13 cellular contexts compared by ENCODE assay signal in genomic region chr3:48018841-48019240, GRCh38. TPM values are rescaled to one million over a fixed set of nuclear protein-coding genes. Genes with fewer than 3 reads are reported as not detected.
DNase-seq lines count a peak whose midpoint lies in the region; ATAC-seq, FAIRE-seq and TF ChIP-seq lines count a peak whose summit lies in the region.
"Had no signal": no experiment of that assay in that cellular context is flagged by ENCODE, and none has a peak within 500 bp of the region (broad histone marks: within the 10 kb centered on the region; RNA-seq: fewer than 3 reads in every experiment).

No MANE protein-coding gene starts in this region.

- in situ Hi-C loops in ACHN (cut with HindIII; ENCODE audit: low pct_ligation_motif_present, low pct_unique_long_range_greater_than_20kb, low sequenced_read_pairs), result no loop called here

- peak; percentile 19 for DNase-seq in ACHN
- DNase-seq in HTR-8/SVneo (ENCODE audit: insufficient read length, low spot score), result peak; percentile 34
- DNase-seq in cardiac fibroblast (ENCODE audit: low read depth in 2 of 2), result peak; percentile 60 to 85
- DNase-seq in lung (ENCODE audit: low spot score), result no peak
- no peak for DNase-seq in stimulated activated naive CD8-positive, alpha-beta T cell treated with anti-CD3 and anti-CD28 coated beads, Interleukin-15, Interleukin-2, amounts not matched to agents 100 U/mL and 50 U/mL, for 24 hours
- DNase-seq in 8988T, result no peak
- DNase-seq in stimulated activated naive CD4-positive, alpha-beta T cell treated with Interleukin-2 at 50 U/mL for 16 hours (lab: John Stamatoyannopoulos, UW), result no peak
- no peak for DNase-seq in UCSD-AML1 (lab: John Stamatoyannopoulos, UW; ENCODE audit: unreplicated experiment)
- DNase-seq: activated CD4-positive, alpha-beta T cell treated with anti-CD3 and anti-CD28 coated beads for 4 hours; activated naive CD8-positive, alpha-beta T cell treated with anti-CD3 and anti-CD28 coated beads for 36 hours; NCI-H187 treated with DMSO at 0.1 percent for 48 hours; Peyer's patch had no signal

- peak overlapping the region in 1 of 2 donors; percentile 29 for H3K27ac ChIP-seq in lung (ENCODE audit: low read depth in 1 of 2, low read length in 1 of 2)
- H3K27ac ChIP-seq: gastroesophageal sphincter, Peyer's patch had no signal

- TF ChIP-seq CTCF in cardiac fibroblast (IDR thresholded peaks at IDR 0.05; ENCODE audit: low read depth, low read length), result no peak
- no peak for TF ChIP-seq CTCF in lung (IDR thresholded peaks at IDR 0.05; ENCODE audit: control extremely low read depth, extremely low read depth)

- no peaks in the 10 kb centered on the region for H3K9me3 ChIP-seq in lung (ENCODE audit: control insufficient read depth in 2 of 2, insufficient read depth in 1 of 2, low read length in 1 of 2)
- H3K9me3 ChIP-seq: gastroesophageal sphincter, Peyer's patch had no signal

- peak; percentile 41 for ATAC-seq in lung (ENCODE audit: insufficient read depth, low FRiP score)
- no peak for ATAC-seq in stimulated activated naive CD8-positive, alpha-beta T cell treated with anti-CD3 and anti-CD28 coated beads, Interleukin-15, Interleukin-2, amounts not matched to agents 100 U/mL and 50 U/mL, for 24 hours
- ATAC-seq: gastroesophageal sphincter had no signal

- no peaks in the 10 kb centered on the region for H3K27me3 ChIP-seq in lung (ENCODE audit: control insufficient read depth, insufficient read depth)
- H3K27me3 ChIP-seq: gastroesophageal sphincter, Peyer's patch had no signal

- 75 to 94% methylated on average over 3 of the region's 3 CpGs for WGBS in lung, 2 donors

- peaks cover 0 to 3% of the 10 kb centered on the region in 2 donors for H3K36me3 ChIP-seq in lung (ENCODE audit: control insufficient read depth in 2 of 2, insufficient read depth in 2 of 2, low read length in 2 of 2)
- H3K36me3 ChIP-seq: gastroesophageal sphincter, Peyer's patch had no signal

- FAIRE-seq in HTR-8/SVneo (lab: Jason Lieb, UNC), result no peak

- H3K4me3 ChIP-seq in cardiac fibroblast (replicated peaks in 1 of 2; ENCODE audit: low read depth in 2 of 2, low read length in 2 of 2), result no peak overlapping the region
- no peak overlapping the region for H3K4me3 ChIP-seq in lung
- H3K4me3 ChIP-seq: gastroesophageal sphincter, Peyer's patch had no signal

- H3K4me1 ChIP-seq in lung (ENCODE audit: control insufficient read depth in 2 of 2, insufficient read depth in 2 of 2, low read length in 2 of 2), result peaks cover 4 to 44% of the 10 kb centered on the region in 2 donors

RNA-seq across cellular contexts. Expression of gene MAP4, which starts 2.6 kb away (rescaled TPM):
- 100 to 1,000 TPM; 102 to 203 TPM for total RNA-seq in lung
- 10 to 100 TPM; 62.6 to 67.4 TPM for polyA plus RNA-seq in lung

Comparison
In these comparisons a context has a peak if more than half of its experiments do, and no peak if none do; other contexts are left out.
1. DNase-seq: peak in ACHN (single experiment), HTR-8/SVneo (single experiment) and cardiac fibroblast (2 of 2); none in lung (single experiment), stimulated activated naive CD8-positive, alpha-beta T cell treated with anti-CD3 and anti-CD28 coated beads, Interleukin-15, Interleukin-2, amounts not matched to agents 100 U/mL and 50 U/mL, for 24 hours (single experiment), 8988T (single experiment), stimulated activated naive CD4-positive, alpha-beta T cell treated with Interleukin-2 at 50 U/mL for 16 hours (single experiment) and UCSD-AML1 (single experiment).